13 cellular contexts compared by ENCODE assay signal in genomic region chr6:37175332-37176267, GRCh38. TPM values are rescaled to one million over a fixed set of nuclear protein-coding genes. Genes with fewer than 3 reads are reported as not detected.
DNase-seq lines count a peak whose midpoint lies in the region; ATAC-seq and TF ChIP-seq lines count a peak whose summit lies in the region.
"Had no signal": no experiment of that assay in that cellular context is flagged by ENCODE, and none has a peak within 500 bp of the region (broad histone marks: within the 10 kb centered on the region; RNA-seq: fewer than 3 reads in every experiment).

No MANE protein-coding gene starts in this region.

- H3K9ac ChIP-seq in Karpas-422 (ENCODE audit: low read length) = no peak overlapping the region

- H3K36me3 ChIP-seq in hepatocyte (replicated peaks; ENCODE audit: insufficient read depth, low read depth) (peaks cover 4% of the 10 kb centered on the region), Karpas-422 (ENCODE audit: insufficient read depth, low read length) (peaks cover 5% of the 10 kb centered on the region)

- peak overlapping the region; percentile 96 for H3K27ac Mint-ChIP-seq in activated CD8-positive, alpha-beta memory T cell treated with anti-CD3 and anti-CD28 coated beads, Interleukin-2, amount 10 ng/mL, durations not matched to agents 7 days and 5 days
- H3K27ac Mint-ChIP-seq in activated T-cell treated with anti-CD3 and anti-CD28 coated beads, Interleukin-2, amount 50 U/mL, for 72 hours = peak overlapping the region; percentile 99
- peak overlapping the region; percentile 40 for H3K27ac Mint-ChIP-seq in stimulated activated memory B cell treated with anti-CD40 and anti-IgM and Interleukin-4, amounts not matched to agents 10 μg/mL and 1 μg/mL and 100 μg/mL, for 72 hours
- H3K27ac Mint-ChIP-seq: HFFc6 had no signal

- no peaks in the 10 kb centered on the region for H3K27me3 Mint-ChIP-seq in activated CD8-positive, alpha-beta memory T cell treated with anti-CD3 and anti-CD28 coated beads, Interleukin-2, amount 10 ng/mL, durations not matched to agents 7 days and 5 days
- no peaks in the 10 kb centered on the region for H3K27me3 Mint-ChIP-seq in activated T-cell treated with anti-CD3 and anti-CD28 coated beads, Interleukin-2, amount 50 U/mL, for 72 hours (ENCODE audit: low read depth)
- no peaks in the 10 kb centered on the region for H3K27me3 Mint-ChIP-seq in stimulated activated memory B cell treated with anti-CD40 and anti-IgM and Interleukin-4, amounts not matched to agents 10 μg/mL and 1 μg/mL and 100 μg/mL, for 72 hours

- H3K9me2 ChIP-seq in hepatocyte (replicated peaks; ENCODE audit: insufficient read depth) = no peaks in the 10 kb centered on the region
- no peaks in the 10 kb centered on the region for H3K9me2 ChIP-seq in Karpas-422 (replicated peaks; ENCODE audit: insufficient read depth, low read length)

- WGBS in hepatocyte (ENCODE audit: low lambda C conversion rate, missing lambda C conversion rate) = 95% methylated on average over 18 of the region's 18 CpGs

- H3K9me3 ChIP-seq in hepatocyte (ENCODE audit: low read depth) (no peaks in the 10 kb centered on the region), Karpas-422 (ENCODE audit: low read length) (no peaks in the 10 kb centered on the region)
- H3K9me3 ChIP-seq: vagina had no signal

- no peak for TF ChIP-seq CTCF in hepatocyte (IDR thresholded peaks at IDR 0.05; ENCODE audit: poor library complexity)

- no peaks in the 10 kb centered on the region for H3K4me1 ChIP-seq in hepatocyte (ENCODE audit: insufficient read depth)
- peaks cover 26% of the 10 kb centered on the region for H3K4me1 ChIP-seq in Karpas-422 (ENCODE audit: low read length)

- H2AFZ ChIP-seq in hepatocyte (no peak overlapping the region), Karpas-422 (ENCODE audit: low read length) (no peak overlapping the region)

- CTCF ChIA-PET in activated CD8-positive, alpha-beta memory T cell treated with anti-CD3 and anti-CD28 coated beads, Interleukin-2, amount 10 ng/mL, durations not matched to agents 7 days and 5 days (lab: Charles Lee) = interaction anchor here (0.7 to 18.3 kb wide), 6 partner anchors 8 to 265 kb away, joined by 3 to 424 read pairs (median 162); no protein-coding TSS in a partner anchor

- H3K27me3 ChIP-seq in hepatocyte (no peaks in the 10 kb centered on the region), Karpas-422 (ENCODE audit: low read length) (no peaks in the 10 kb centered on the region)
- H3K27me3 ChIP-seq: vagina had no signal

- no peak for ATAC-seq in activated CD8-positive, alpha-beta memory T cell treated with anti-CD3 and anti-CD28 coated beads, Interleukin-2, amount 10 ng/mL, durations not matched to agents 7 days and 5 days
- ATAC-seq in HG03565 (IDR thresholded peaks at IDR 0.05; ENCODE audit: unreplicated experiment) = peak; percentile 31
- no peak for ATAC-seq in activated T-cell treated with anti-CD3 and anti-CD28 coated beads, Interleukin-2, amount 50 U/mL, for 72 hours (replicated peaks in 1 of 2)
- peak; percentile 86 for ATAC-seq in stimulated activated memory B cell treated with anti-CD40 and anti-IgM and Interleukin-4, amounts not matched to agents 10 μg/mL and 1 μg/mL and 100 μg/mL, for 72 hours

- H3K79me2 ChIP-seq in hepatocyte = peaks cover 24% of the 10 kb centered on the region
- H3K79me2 ChIP-seq in Karpas-422 (ENCODE audit: low read length) = no peaks in the 10 kb centered on the region

- no peaks in the 10 kb centered on the region for H3K9me3 Mint-ChIP-seq in activated CD8-positive, alpha-beta memory T cell treated with anti-CD3 and anti-CD28 coated beads, Interleukin-2, amount 10 ng/mL, durations not matched to agents 7 days and 5 days (ENCODE audit: low read depth)
- peaks cover 0 to 2% of the 10 kb centered on the region in 2 donors for H3K9me3 Mint-ChIP-seq in activated T-cell treated with anti-CD3 and anti-CD28 coated beads, Interleukin-2, amount 50 U/mL, for 72 hours
- no peaks in the 10 kb centered on the region for H3K9me3 Mint-ChIP-seq in stimulated activated memory B cell treated with anti-CD40 and anti-IgM and Interleukin-4, amounts not matched to agents 10 μg/mL and 1 μg/mL and 100 μg/mL, for 72 hours
- H3K9me3 Mint-ChIP-seq: HFFc6, neural crest cell had no signal

- H4K20me1 ChIP-seq in hepatocyte (ENCODE audit: insufficient read depth, poor library complexity, severe bottlenecking) (peaks cover 26% of the 10 kb centered on the region), Karpas-422 (ENCODE audit: insufficient read depth, low read depth, low read length) (no peaks in the 10 kb centered on the region)

- H3K36me3 Mint-ChIP-seq in activated CD8-positive, alpha-beta memory T cell treated with anti-CD3 and anti-CD28 coated beads, Interleukin-2, amount 10 ng/mL, durations not matched to agents 7 days and 5 days = peaks cover 71% of the 10 kb centered on the region
- H3K36me3 Mint-ChIP-seq in activated T-cell treated with anti-CD3 and anti-CD28 coated beads, Interleukin-2, amount 50 U/mL, for 72 hours (ENCODE audit: insufficient read depth in 2 of 2) = peaks cover 39 to 57% of the 10 kb centered on the region in 2 donors
- peaks cover 38% of the 10 kb centered on the region for H3K36me3 Mint-ChIP-seq in stimulated activated memory B cell treated with anti-CD40 and anti-IgM and Interleukin-4, amounts not matched to agents 10 μg/mL and 1 μg/mL and 100 μg/mL, for 72 hours

- H3K4me2 ChIP-seq in hepatocyte (no peak overlapping the region), Karpas-422 (ENCODE audit: low read depth, low read length, poor library complexity, severe bottlenecking) (no peak overlapping the region)

- peaks cover 60% of the 10 kb centered on the region for H3K4me1 Mint-ChIP-seq in activated CD8-positive, alpha-beta memory T cell treated with anti-CD3 and anti-CD28 coated beads, Interleukin-2, amount 10 ng/mL, durations not matched to agents 7 days and 5 days
- H3K4me1 Mint-ChIP-seq in activated T-cell treated with anti-CD3 and anti-CD28 coated beads, Interleukin-2, amount 50 U/mL, for 72 hours (ENCODE audit: low read depth) = peaks cover 69% of the 10 kb centered on the region
- H3K4me1 Mint-ChIP-seq in stimulated activated memory B cell treated with anti-CD40 and anti-IgM and Interleukin-4, amounts not matched to agents 10 μg/mL and 1 μg/mL and 100 μg/mL, for 72 hours = peaks cover 74% of the 10 kb centered on the region

- no peak overlapping the region for H3K4me3 ChIP-seq in hepatocyte
- H3K4me3 ChIP-seq in Karpas-422 (ENCODE audit: low read length) = no peak overlapping the region

- peak overlapping the region; percentile 93 for H3K4me3 Mint-ChIP-seq in activated CD8-positive, alpha-beta memory T cell treated with anti-CD3 and anti-CD28 coated beads, Interleukin-2, amount 10 ng/mL, durations not matched to agents 7 days and 5 days
- H3K4me3 Mint-ChIP-seq in activated T-cell treated with anti-CD3 and anti-CD28 coated beads, Interleukin-2, amount 50 U/mL, for 72 hours = peak overlapping the region; percentile 89 to 98
- no peak overlapping the region for H3K4me3 Mint-ChIP-seq in stimulated activated memory B cell treated with anti-CD40 and anti-IgM and Interleukin-4, amounts not matched to agents 10 μg/mL and 1 μg/mL and 100 μg/mL, for 72 hours
- H3K4me3 Mint-ChIP-seq: HFFc6 had no signal

- H3K27ac ChIP-seq in hepatocyte = no peak overlapping the region
- no peak overlapping the region for H3K27ac ChIP-seq in Karpas-422 (ENCODE audit: low read length)

- no peak for DNase-seq in activated CD8-positive, alpha-beta memory T cell treated with anti-CD3 and anti-CD28 coated beads, Interleukin-2, amount 10 ng/mL, durations not matched to agents 7 days and 5 days
- no peak for DNase-seq in activated CD8-positive, alpha-beta memory T cell treated with anti-CD3 and anti-CD28 coated beads, Interleukin-2, amount 50 U/mL, for 48 hours
- no peak for DNase-seq in activated T-cell treated with anti-CD3 and anti-CD28 coated beads, Interleukin-2, amount 50 U/mL, for 72 hours
- no peak for DNase-seq in NCI-H1048 (lab: John Stamatoyannopoulos, UW)
- DNase-seq in hepatocyte (ENCODE audit: low spot score) = no peak
- DNase-seq in Karpas-422 = no peak
- DNase-seq: caudate nucleus; HFFc6; stimulated activated CD4-positive, alpha-beta T cell treated with anti-CD3 and anti-CD28 coated beads, Interleukin-2, amount 100 ng/mL, for 24 hours had no signal

RNA-seq across cellular contexts. Expression of gene PIM1, which starts 5.6 kb away (rescaled TPM):
- 100 to 1,000 TPM; 361 to 464 TPM for total RNA-seq in activated CD8-positive, alpha-beta memory T cell treated with anti-CD3 and anti-CD28 coated beads, Interleukin-2, amount 10 ng/mL, durations not matched to agents 7 days and 5 days
- 100 to 1,000 TPM; 334 to 429 TPM for total RNA-seq in activated T-cell treated with anti-CD3 and anti-CD28 coated beads, Interleukin-2, amount 50 U/mL, for 72 hours
- 71.3 and 81.0 TPM in 2 replicates for total RNA-seq in hepatocyte
- 96.6 and 99.1 TPM in 2 replicates for polyA plus RNA-seq in hepatocyte
- 1.9 and 4.0 TPM in 2 replicates for total RNA-seq in Karpas-422 (2014; rRNA removed; shearing (Covaris generic); ENCODE audit: low replicate concordance)

Comparison
In these comparisons a context has a peak if more than half of its experiments do, and no peak if none do; other contexts are left out.
1. ATAC-seq: peak in HG03565 (single experiment) and stimulated activated memory B cell treated with anti-CD40 and anti-IgM and Interleukin-4, amounts not matched to agents 10 μg/mL and 1 μg/mL and 100 μg/mL, for 72 hours (single experiment); none in activated CD8-positive, alpha-beta memory T cell treated with anti-CD3 and anti-CD28 coated beads, Interleukin-2, amount 10 ng/mL, durations not matched to agents 7 days and 5 days (single experiment) and activated T-cell treated with anti-CD3 and anti-CD28 coated beads, Interleukin-2, amount 50 U/mL, for 72 hours (0 of 2).
2. H3K27ac Mint-ChIP-seq: peak in every context shown above with its lines; median percentile 99 in activated T-cell treated with anti-CD3 and anti-CD28 coated beads, Interleukin-2, amount 50 U/mL, for 72 hours; 96 in activated CD8-positive, alpha-beta memory T cell treated with anti-CD3 and anti-CD28 coated beads, Interleukin-2, amount 10 ng/mL, durations not matched to agents 7 days and 5 days; 40 in stimulated activated memory B cell treated with anti-CD40 and anti-IgM and Interleukin-4, amounts not matched to agents 10 μg/mL and 1 μg/mL and 100 μg/mL, for 72 hours.
3. RNA of gene PIM1, which starts 5.6 kb away (total RNA-seq): 361 to 464 TPM in activated CD8-positive, alpha-beta memory T cell treated with anti-CD3 and anti-CD28 coated beads, Interleukin-2, amount 10 ng/mL, durations not matched to agents 7 days and 5 days, 334 to 429 TPM in activated T-cell treated with anti-CD3 and anti-CD28 coated beads, Interleukin-2, amount 50 U/mL, for 72 hours and 71.3 to 81.0 TPM in hepatocyte; 1.9 to 4.0 TPM in Karpas-422; every median in the first group is over 10 times any median in the second.